ENCODE assay signal across 11 cellular contexts in genomic region chr19:7915250-7916136, GRCh38. TPM values are rescaled to one million over a fixed set of nuclear protein-coding genes. Genes with fewer than 3 reads are reported as not detected.
DNase-seq lines count a peak whose midpoint lies in the region; ATAC-seq, FAIRE-seq and TF ChIP-seq lines count a peak whose summit lies in the region.
"Had no signal": no experiment of that assay in that cellular context is flagged by ENCODE, and none has a peak within 500 bp of the region (broad histone marks: within the 10 kb centered on the region; RNA-seq: fewer than 3 reads in every experiment).

No MANE protein-coding gene starts in this region.

- H3K27ac Mint-ChIP-seq in astrocyte (ENCODE audit: unreplicated experiment): no peak overlapping the region
- peak overlapping the region in 4 of 10 donors; percentile 38 to 57 (median 46) for H3K27ac Mint-ChIP-seq in naive thymus-derived CD8-positive, alpha-beta T cell

- peaks cover 3% of the 10 kb centered on the region for H3K4me1 Mint-ChIP-seq in astrocyte (ENCODE audit: low read depth, unreplicated experiment)
- H3K4me1 Mint-ChIP-seq in naive thymus-derived CD8-positive, alpha-beta T cell: peaks cover 13 to 28% (median 26%) of the 10 kb centered on the region in 4 donors

- TF ChIP-seq POLR2A in HCT116 (IDR thresholded peaks at IDR 0.05; ENCODE audit: borderline replicate concordance, extremely low read depth, insufficient read depth, insufficient read length): no peak

- CTCF ChIA-PET in BJ (lab: Yijun Ruan, JAX) (interaction anchor here (0.5 to 1.4 kb wide), 5 partner anchors 8 to 63 kb away, joined by 3 to 6 read pairs (median 3); partner anchors contain the start of gene MAP2K7), HCT116 (lab: Charles Lee) (interaction anchor here (1.3 kb wide), 1 partner anchor 12 kb away, joined by 6 read pairs; the partner anchor contains the start of gene MAP2K7)

- FAIRE-seq in astrocyte (lab: Jason Lieb, UNC): no peak
- FAIRE-seq: GM18507 had no signal

- H3K27ac ChIP-seq in HCT116 (ENCODE audit: low read depth, low read length) (peak overlapping the region; percentile 89), astrocyte (ENCODE audit: low read depth, low read length) (no peak overlapping the region)
- H3K27ac ChIP-seq: foreskin keratinocyte had no signal

- no peaks in the 10 kb centered on the region for H3K9me3 Mint-ChIP-seq in astrocyte (ENCODE audit: unreplicated experiment)
- H3K9me3 Mint-ChIP-seq in naive thymus-derived CD8-positive, alpha-beta T cell: no peaks in the 10 kb centered on the region

- H3K4me2 ChIP-seq in HCT116 (ENCODE audit: low read length) (peak overlapping the region; percentile 91), astrocyte (ENCODE audit: low read length) (peak overlapping the region; percentile 78)

- H3K4me3 ChIP-seq in BJ (ENCODE audit: low read depth, low read length): peak overlapping the region; percentile 49
- H3K4me3 ChIP-seq in HCT116 (replicated peaks in 1 of 2; ENCODE audit: low read depth in 1 of 2, low read length in 2 of 2): peak overlapping the region; percentile 66 to 74
- no peak overlapping the region for H3K4me3 ChIP-seq in astrocyte (ENCODE audit: insufficient read depth, low read depth, low read length)

- H2AFZ ChIP-seq in HCT116 (ENCODE audit: low read depth, low read length, poor library complexity, severe bottlenecking): no peak overlapping the region
- no peak overlapping the region for H2AFZ ChIP-seq in astrocyte (ENCODE audit: low read depth, low read length)

- peaks cover 10% of the 10 kb centered on the region; the same call in 1 of the 2 replicates for H3K79me2 ChIP-seq in HCT116 (ENCODE audit: insufficient read depth, low read length)
- H3K79me2 ChIP-seq in astrocyte (ENCODE audit: insufficient read depth, low read length): no peaks in the 10 kb centered on the region

- no peaks in the 10 kb centered on the region for H3K9me2 ChIP-seq in HCT116 (ENCODE audit: insufficient read depth)

- peaks cover 13% of the 10 kb centered on the region for H3K27me3 Mint-ChIP-seq in astrocyte (ENCODE audit: low read depth, unreplicated experiment)
- H3K27me3 Mint-ChIP-seq in naive thymus-derived CD8-positive, alpha-beta T cell: peaks cover 11 to 39% (median 18%) of the 10 kb centered on the region in 5 donors

- H3K36me3 ChIP-seq in BJ (ENCODE audit: control insufficient read depth, insufficient read depth, low read length): peaks cover 7% of the 10 kb centered on the region
- H3K36me3 ChIP-seq in HCT116 (ENCODE audit: control insufficient read depth in 1 of 2, insufficient read depth in 2 of 2, low read length in 2 of 2): peaks cover 5 to 6% of the 10 kb centered on the region in 2 experiments; a peak in 3 of 4 replicates
- H3K36me3 ChIP-seq in astrocyte (ENCODE audit: insufficient read depth, low read length): no peaks in the 10 kb centered on the region

- intact Hi-C loops in HCT116 (cut with micrococcal nuclease): no loop called here

- H3K27me3 ChIP-seq in BJ (ENCODE audit: control insufficient read depth, insufficient read depth, low read length) (no peaks in the 10 kb centered on the region), HCT116 (ENCODE audit: insufficient read depth, low read length) (no peaks in the 10 kb centered on the region), astrocyte (ENCODE audit: insufficient read depth, low read length) (peaks cover 22% of the 10 kb centered on the region)

- TF ChIP-seq CTCF in BJ (IDR thresholded peaks at IDR 0.05; ENCODE audit: insufficient read depth, low read depth, low read length) (no peak), HCT116 (IDR thresholded peaks at IDR 0.05 in 2 of 3, conservative IDR thresholded peaks at IDR 0.05 in 1 of 3; ENCODE audit: borderline replicate concordance in 1 of 3, insufficient read depth in 1 of 3, low read depth in 2 of 3, low read length in 2 of 3) (no peak), astrocyte (IDR thresholded peaks at IDR 0.05; ENCODE audit: insufficient read depth, low read depth, low read length) (no peak)

- peak overlapping the region; percentile 89 for H3K9ac ChIP-seq in HCT116 (ENCODE audit: low read length)
- no peak overlapping the region for H3K9ac ChIP-seq in astrocyte (ENCODE audit: low read length)

- H3K9me3 ChIP-seq in HCT116 (ENCODE audit: control insufficient read depth in 1 of 2, insufficient read depth in 1 of 2, low read depth in 1 of 2, low read length in 2 of 2) (no peaks in the 10 kb centered on the region), astrocyte (ENCODE audit: insufficient read depth, low read depth, low read length) (no peaks in the 10 kb centered on the region)

- ATAC-seq in HCT116 (no peak), GM18498 (IDR thresholded peaks at IDR 0.05; ENCODE audit: unreplicated experiment) (no peak)
- ATAC-seq in naive thymus-derived CD8-positive, alpha-beta T cell: no peak

- no TSS peak for BruUV-seq in HCT116 (replicated peaks; lab: Mats Ljungman, UMichigan)

- DNase-seq in BJ (ENCODE audit: low read depth) (no peak), HCT116 (ENCODE audit: low read depth, low spot score) (no peak), astrocyte (ENCODE audit: low read depth) (no peak), cortex of kidney (lab: John Stamatoyannopoulos, UW) (no peak), cerebellar nuclear complex (lab: John Stamatoyannopoulos, UW) (no peak), DMS 273 treated with DMSO at 0.1 percent for 48 hours (lab: John Stamatoyannopoulos, UW) (no peak)
- peak in 1 of 10 donors; percentile 64 for DNase-seq in naive thymus-derived CD8-positive, alpha-beta T cell
- DNase-seq: activated CD8-positive, alpha-beta memory T cell treated with anti-CD3 and anti-CD28 coated beads, Interleukin-2, amount 50 U/mL, for 4 hours; foreskin keratinocyte had no signal

- H3K36me3 Mint-ChIP-seq in astrocyte (ENCODE audit: low read depth, unreplicated experiment): peaks cover 3% of the 10 kb centered on the region
- peaks cover 0 to 30% (median 12%) of the 10 kb centered on the region in 3 donors for H3K36me3 Mint-ChIP-seq in naive thymus-derived CD8-positive, alpha-beta T cell

- peaks cover 14 to 47% of the 10 kb centered on the region in 2 experiments; a peak in 3 of 4 replicates for H3K4me1 ChIP-seq in HCT116 (ENCODE audit: control insufficient read depth in 1 of 2, insufficient read depth in 2 of 2, low read length in 2 of 2)
- peaks cover 20% of the 10 kb centered on the region for H3K4me1 ChIP-seq in astrocyte (ENCODE audit: insufficient read depth, low read length)
- H3K4me1 ChIP-seq: foreskin keratinocyte had no signal

- RAD21 ChIA-PET in HCT116 (lab: Charles Lee; ENCODE audit: low non-redundant PET in 1 of 2, low total read pairs in 2 of 2, uncharacterized antibody in 2 of 2, unreplicated experiment in 2 of 2): no interaction called here

- POLR2A ChIA-PET in BJ (lab: Charles Lee): no interaction called here
- POLR2A ChIA-PET in HCT116 (lab: Charles Lee): no interaction called here
- POLR2A ChIA-PET in naive thymus-derived CD8-positive, alpha-beta T cell (lab: Charles Lee): interaction anchor here (0.6 to 1.3 kb wide), 6 partner anchors 12 to 46 kb away, joined by 4 to 7 read pairs (median 5); partner anchors contain the start of gene MAP2K7

- no peak for TF ChIP-seq RAD21 in HCT116 (IDR thresholded peaks at IDR 0.05; ENCODE audit: low read depth)

- peak overlapping the region; percentile 25 for H3K4me3 Mint-ChIP-seq in astrocyte (ENCODE audit: unreplicated experiment)
- H3K4me3 Mint-ChIP-seq in naive thymus-derived CD8-positive, alpha-beta T cell: peak overlapping the region; percentile 33 to 77 (median 61)

- H4K20me1 ChIP-seq in HCT116 (ENCODE audit: insufficient read depth): no peaks in the 10 kb centered on the region
- peaks cover 9% of the 10 kb centered on the region for H4K20me1 ChIP-seq in astrocyte (ENCODE audit: insufficient read depth, low read length)

TF ChIP-seq in HCT116, 20 proteins besides CTCF, POLR2A, EP300 and RAD21 (continues in another document):
- TF ChIP-seq SRF (IDR thresholded peaks at IDR 0.05; ENCODE audit: low read depth): no peak
- TF ChIP-seq, protein P1, sequence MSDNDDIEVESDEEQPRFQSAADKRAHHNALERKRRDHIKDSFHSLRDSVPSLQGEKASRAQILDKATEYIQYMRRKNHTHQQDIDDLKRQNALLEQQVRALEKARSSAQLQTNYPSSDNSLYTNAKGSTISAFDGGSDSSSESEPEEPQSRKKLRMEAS (IDR thresholded peaks at IDR 0.05): no peak
- TF ChIP-seq CBX3 (IDR thresholded peaks at IDR 0.05; ENCODE audit: low read depth): no peak
- TF ChIP-seq CEBPB (IDR thresholded peaks at IDR 0.05; ENCODE audit: low read depth): no peak

RNA-seq across cellular contexts. Expression of gene TGFBR3L, which starts 0.9 kb away (rescaled TPM):
- polyA plus RNA-seq in BJ (2011; rRNA removed): 0.50 and 0.61 TPM in 2 replicates
- 0.57 and 1.2 TPM in 2 replicates for polyA minus RNA-seq in BJ (2011; rRNA and poly(A)+ RNA removed)
- total RNA-seq in HCT116 (2021; ENCODE audit: unreplicated experiment) (30.9 TPM), astrocyte (2.8 and 4.6 TPM in 2 replicates)
- 37.9 and 39.2 TPM in 2 replicates for polyA plus RNA-seq in HCT116 (2012)
- total RNA-seq in naive thymus-derived CD8-positive, alpha-beta T cell: under 1 TPM; 0.41 to 0.57 TPM
- under 1 TPM in 1 of 3 donors, not detected in 2; 0.60 TPM for polyA plus RNA-seq in naive thymus-derived CD8-positive, alpha-beta T cell

RNA-seq across cellular contexts. Expression of gene SNAPC2, which starts 4.6 kb away (rescaled TPM):
- polyA plus RNA-seq in BJ (2011; rRNA removed): 16.6 and 28.2 TPM in 2 replicates
- 10.1 and 15.6 TPM in 2 replicates for polyA minus RNA-seq in BJ (2011; rRNA and poly(A)+ RNA removed)
- total RNA-seq in HCT116 (2021; ENCODE audit: unreplicated experiment) (42.9 TPM), astrocyte (14.7 and 15.2 TPM in 2 replicates)
- 35.7 and 41.4 TPM in 2 replicates for polyA plus RNA-seq in HCT116 (2012)
- total RNA-seq in naive thymus-derived CD8-positive, alpha-beta T cell: 10 to 100 TPM; 14.3 to 14.8 TPM
- polyA plus RNA-seq in naive thymus-derived CD8-positive, alpha-beta T cell: 10 to 100 TPM; 11.4 to 19.9 (median 12.8) TPM

RNA-seq across cellular contexts. Expression of gene CTXN1, which starts 10.4 kb away (rescaled TPM):
- polyA plus RNA-seq in BJ (2011; rRNA removed): 1.3 and 2.0 TPM in 2 replicates
- 0.57 and 1.2 TPM in 2 replicates for polyA minus RNA-seq in BJ (2011; rRNA and poly(A)+ RNA removed)
- total RNA-seq in HCT116 (2021; ENCODE audit: unreplicated experiment) (56.0 TPM), astrocyte (49.5 and 55.9 TPM in 2 replicates)
- polyA plus RNA-seq in HCT116 (2012): 19.3 and 20.5 TPM in 2 replicates
- total RNA-seq in naive thymus-derived CD8-positive, alpha-beta T cell: not detected
- polyA plus RNA-seq in naive thymus-derived CD8-positive, alpha-beta T cell: not detected

RNA-seq across cellular contexts. Expression of gene MAP2K7, which starts 11.8 kb away (rescaled TPM):
- 6.2 and 8.0 TPM in 2 replicates for polyA plus RNA-seq in BJ (2011; rRNA removed)
- polyA minus RNA-seq in BJ (2011; rRNA and poly(A)+ RNA removed): 10.1 and 10.3 TPM in 2 replicates
- total RNA-seq in HCT116 (2021; ENCODE audit: unreplicated experiment): 59.1 TPM
- 36.4 and 43.1 TPM in 2 replicates for polyA plus RNA-seq in HCT116 (2012)
- 20.9 and 22.9 TPM in 2 replicates for total RNA-seq in astrocyte
- total RNA-seq in naive thymus-derived CD8-positive, alpha-beta T cell: 10 to 100 TPM; 85.7 to 86.9 TPM
- 1 to 10 TPM; 1.8 to 5.1 (median 2.3) TPM for polyA plus RNA-seq in naive thymus-derived CD8-positive, alpha-beta T cell

RNA-seq across cellular contexts. Expression of gene LRRC8E, which starts 27.2 kb away (rescaled TPM):
- 6.0 and 8.6 TPM in 2 replicates for polyA plus RNA-seq in BJ (2011; rRNA removed)
- polyA minus RNA-seq in BJ (2011; rRNA and poly(A)+ RNA removed): 4.9 and 8.3 TPM in 2 replicates
- total RNA-seq in HCT116 (2021; ENCODE audit: unreplicated experiment) (18.1 TPM), astrocyte (6.5 and 6.6 TPM in 2 replicates)
- polyA plus RNA-seq in HCT116 (2012): 11.8 and 13.0 TPM in 2 replicates
- total RNA-seq in naive thymus-derived CD8-positive, alpha-beta T cell: not detected
- not detected for polyA plus RNA-seq in naive thymus-derived CD8-positive, alpha-beta T cell

Comparison
In these comparisons a context has a peak if more than half of its experiments do, and no peak if none do; other contexts are left out.
1. RNA of gene CTXN1, which starts 10.4 kb away (total RNA-seq): 56.0 TPM in HCT116 (single experiment) and 49.5 to 55.9 TPM in astrocyte; not detected in naive thymus-derived CD8-positive, alpha-beta T cell; every median in the first group is over 10 times any median in the second.